Comparison of ENCODE assay signal across 1 cellular context in genomic region chr21:42593815-42594157, GRCh38.
TF ChIP-seq lines count a peak whose summit lies in the region.

No MANE protein-coding gene starts in this region.

TF ChIP-seq in K562, 482 proteins besides CTCF, POLR2A, EP300 and RAD21:
- TF ChIP-seq ARID4B (CRISPR knock-in tag; IDR thresholded peaks at IDR 0.05): no peak
- no peak for TF ChIP-seq RBM25 (IDR thresholded peaks at IDR 0.05; ENCODE audit: low read depth, low read length, severe bottlenecking)
- TF ChIP-seq CEBPZ (IDR thresholded peaks at IDR 0.05; ENCODE audit: borderline replicate concordance, low read depth, low read length): no peak
- no peak for TF ChIP-seq SNAPC5 (CRISPR knock-in tag; IDR thresholded peaks at IDR 0.05)
- TF ChIP-seq SMAD2 (IDR thresholded peaks at IDR 0.05; ENCODE audit: low read depth, low read length): no peak
- TF ChIP-seq TCF7 (IDR thresholded peaks at IDR 0.05; ENCODE audit: borderline replicate concordance): no peak
- TF ChIP-seq XRCC5 (IDR thresholded peaks at IDR 0.05; ENCODE audit: low read depth, low read length): no peak
- TF ChIP-seq NCOA2 (IDR thresholded peaks at IDR 0.05; ENCODE audit: partially characterized antibody in 2 of 2): no peak
- TF ChIP-seq CBX3 (IDR thresholded peaks at IDR 0.05; ENCODE audit: borderline replicate concordance in 1 of 2, low read length in 2 of 2): no peak
- TF ChIP-seq, protein P1, sequence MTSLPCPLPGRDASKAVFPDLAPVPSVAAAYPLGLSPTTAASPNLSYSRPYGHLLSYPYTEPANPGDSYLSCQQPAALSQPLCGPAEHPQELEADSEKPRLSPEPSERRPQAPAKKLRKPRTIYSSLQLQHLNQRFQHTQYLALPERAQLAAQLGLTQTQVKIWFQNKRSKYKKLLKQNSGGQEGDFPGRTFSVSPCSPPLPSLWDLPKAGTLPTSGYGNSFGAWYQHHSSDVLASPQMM (CRISPR knock-in tag; IDR thresholded peaks at IDR 0.05): no peak
- TF ChIP-seq, protein P2, sequence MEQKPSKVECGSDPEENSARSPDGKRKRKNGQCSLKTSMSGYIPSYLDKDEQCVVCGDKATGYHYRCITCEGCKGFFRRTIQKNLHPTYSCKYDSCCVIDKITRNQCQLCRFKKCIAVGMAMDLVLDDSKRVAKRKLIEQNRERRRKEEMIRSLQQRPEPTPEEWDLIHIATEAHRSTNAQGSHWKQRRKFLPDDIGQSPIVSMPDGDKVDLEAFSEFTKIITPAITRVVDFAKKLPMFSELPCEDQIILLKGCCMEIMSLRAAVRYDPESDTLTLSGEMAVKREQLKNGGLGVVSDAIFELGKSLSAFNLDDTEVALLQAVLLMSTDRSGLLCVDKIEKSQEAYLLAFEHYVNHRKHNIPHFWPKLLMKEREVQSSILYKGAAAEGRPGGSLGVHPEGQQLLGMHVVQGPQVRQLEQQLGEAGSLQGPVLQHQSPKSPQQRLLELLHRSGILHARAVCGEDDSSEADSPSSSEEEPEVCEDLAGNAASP (IDR thresholded peaks at IDR 0.05): no peak
- TF ChIP-seq MECOM (CRISPR knock-in tag; IDR thresholded peaks at IDR 0.05): no peak
- TF ChIP-seq, protein P3, sequence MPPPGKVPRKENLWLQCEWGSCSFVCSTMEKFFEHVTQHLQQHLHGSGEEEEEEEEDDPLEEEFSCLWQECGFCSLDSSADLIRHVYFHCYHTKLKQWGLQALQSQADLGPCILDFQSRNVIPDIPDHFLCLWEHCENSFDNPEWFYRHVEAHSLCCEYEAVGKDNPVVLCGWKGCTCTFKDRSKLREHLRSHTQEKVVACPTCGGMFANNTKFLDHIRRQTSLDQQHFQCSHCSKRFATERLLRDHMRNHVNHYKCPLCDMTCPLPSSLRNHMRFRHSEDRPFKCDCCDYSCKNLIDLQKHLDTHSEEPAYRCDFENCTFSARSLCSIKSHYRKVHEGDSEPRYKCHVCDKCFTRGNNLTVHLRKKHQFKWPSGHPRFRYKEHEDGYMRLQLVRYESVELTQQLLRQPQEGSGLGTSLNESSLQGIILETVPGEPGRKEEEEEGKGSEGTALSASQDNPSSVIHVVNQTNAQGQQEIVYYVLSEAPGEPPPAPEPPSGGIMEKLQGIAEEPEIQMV (tag; conservative IDR thresholded peaks at IDR 0.05; ENCODE audit: low read depth): no peak
- no peak for TF ChIP-seq TRIM24 (IDR thresholded peaks at IDR 0.05)
- TF ChIP-seq TRIM28 (IDR thresholded peaks at IDR 0.05): no peak
- no peak for TF ChIP-seq FOS (IDR thresholded peaks at IDR 0.05; ENCODE audit: extremely low read depth, insufficient read length)
- no peak for TF ChIP-seq CBX5 (IDR thresholded peaks at IDR 0.05; ENCODE audit: borderline replicate concordance, low read depth)
- no peak for TF ChIP-seq CHD2 (IDR thresholded peaks at IDR 0.05; ENCODE audit: low read depth, low read length)
- no peak for TF ChIP-seq JUN (IDR thresholded peaks at IDR 0.05; ENCODE audit: borderline replicate concordance, low read depth, low read length)
- no peak for TF ChIP-seq JUN (CRISPR knock-in tag; IDR thresholded peaks at IDR 0.05; ENCODE audit: borderline replicate concordance)
- TF ChIP-seq DMBX1 (CRISPR knock-in tag; IDR thresholded peaks at IDR 0.05; ENCODE audit: borderline replicate concordance): no peak
TF ChIP-seq in K562: peak in this region for 0.
